ENCODE assay signal across 27 cellular contexts in the genomic region with DNA sequence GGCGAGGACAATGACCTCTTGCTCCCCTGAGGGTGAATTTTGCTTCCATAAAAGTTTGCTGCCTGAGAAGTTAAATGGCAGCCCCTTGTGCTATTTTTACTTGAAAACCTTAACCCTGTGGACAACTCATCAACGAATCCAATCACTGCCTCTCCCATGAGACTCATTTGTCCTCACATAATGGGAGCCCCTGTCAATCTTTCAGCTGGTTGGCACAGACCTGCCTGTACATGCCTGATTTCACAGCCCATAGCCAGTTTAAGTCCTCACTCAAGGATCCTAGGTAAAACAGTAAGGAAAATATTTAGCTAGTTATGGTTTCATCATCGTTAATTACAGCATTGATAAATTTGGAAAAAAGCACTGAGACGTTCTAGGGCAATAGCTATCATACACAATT.
DNase-seq lines count a peak whose midpoint lies in the region; ATAC-seq, FAIRE-seq and TF ChIP-seq lines count a peak whose summit lies in the region.
"Had no signal": no experiment of that assay in that cellular context is flagged by ENCODE, and none has a peak within 500 bp of the region (broad histone marks: within the 10 kb centered on the region; RNA-seq: fewer than 3 reads in every experiment).

No MANE protein-coding gene starts in this region.

- peak overlapping the region; percentile 50 for H2AFZ ChIP-seq in neural progenitor cell (replicated peaks)
- H2AFZ ChIP-seq: parathyroid adenoma had no signal

- no peak overlapping the region for H3K4me2 ChIP-seq in neural progenitor cell

- TF ChIP-seq CTCF in neural progenitor cell (IDR thresholded peaks at IDR 0.05) (no peak), transverse colon (IDR thresholded peaks at IDR 0.05) (no peak), D721Med (IDR thresholded peaks at IDR 0.05; ENCODE audit: insufficient read depth, missing control alignments) (no peak)

- H3K27me3 ChIP-seq in neural progenitor cell (no peaks in the 10 kb centered on the region), transverse colon (no peaks in the 10 kb centered on the region)
- H3K27me3 ChIP-seq: suprapubic skin had no signal

- no peaks in the 10 kb centered on the region for H3K79me2 ChIP-seq in neural progenitor cell (ENCODE audit: low read depth)
- H3K79me2 ChIP-seq: parathyroid adenoma had no signal

- no peak for TF ChIP-seq EP300 in transverse colon (IDR thresholded peaks at IDR 0.05; ENCODE audit: low read depth)

- H3K27ac ChIP-seq in neural progenitor cell (no peak overlapping the region), transverse colon (no peak overlapping the region)
- H3K27ac ChIP-seq: parathyroid adenoma, suprapubic skin had no signal

- H3K9ac ChIP-seq in neural progenitor cell: no peak overlapping the region
- H3K9ac ChIP-seq: parathyroid adenoma had no signal

- no peaks in the 10 kb centered on the region for H3K36me3 Mint-ChIP-seq in neural progenitor cell
- H3K36me3 Mint-ChIP-seq: activated naive CD4-positive, alpha-beta T cell treated with anti-CD3 and anti-CD28 coated beads, Interleukin-2, amount 10 ng/mL, durations not matched to agents 7 days and 5 days; CD8-positive, alpha-beta T cell; stimulated activated memory B cell treated with anti-CD40 and anti-IgM and Interleukin-4, amounts not matched to agents 10 μg/mL and 1 μg/mL and 100 μg/mL, for 72 hours had no signal

- H3K4me3 ChIP-seq in neural progenitor cell (no peak overlapping the region), transverse colon (no peak overlapping the region)
- H3K4me3 ChIP-seq: mucosa of descending colon, suprapubic skin had no signal

- H3K9me3 ChIP-seq in neural progenitor cell (ENCODE audit: low read depth) (no peaks in the 10 kb centered on the region), transverse colon (no peaks in the 10 kb centered on the region)
- H3K9me3 ChIP-seq: mucosa of descending colon, suprapubic skin had no signal

- no peaks in the 10 kb centered on the region for H4K20me1 ChIP-seq in neural progenitor cell (ENCODE audit: low read depth)

- 77 to 79% methylated on average over 3 to 4 of the region's 4 CpGs for WGBS in transverse colon (ENCODE audit: low coverage in 1 of 2), 2 donors

- H3K4me3 Mint-ChIP-seq in neural progenitor cell: no peak overlapping the region
- H3K4me3 Mint-ChIP-seq: activated naive CD4-positive, alpha-beta T cell treated with anti-CD3 and anti-CD28 coated beads, Interleukin-2, amount 10 ng/mL, durations not matched to agents 7 days and 5 days; CD8-positive, alpha-beta T cell; nephron; stimulated activated memory B cell treated with anti-CD40 and anti-IgM and Interleukin-4, amounts not matched to agents 10 μg/mL and 1 μg/mL and 100 μg/mL, for 72 hours had no signal

- H3K27ac Mint-ChIP-seq in neural progenitor cell: no peak overlapping the region
- H3K27ac Mint-ChIP-seq: activated naive CD4-positive, alpha-beta T cell treated with anti-CD3 and anti-CD28 coated beads, Interleukin-2, amount 10 ng/mL, durations not matched to agents 7 days and 5 days; CD8-positive, alpha-beta T cell; nephron; stimulated activated memory B cell treated with anti-CD40 and anti-IgM and Interleukin-4, amounts not matched to agents 10 μg/mL and 1 μg/mL and 100 μg/mL, for 72 hours had no signal

- no peaks in the 10 kb centered on the region for H3F3A ChIP-seq in neural progenitor cell (ENCODE audit: low read depth)

- no peaks in the 10 kb centered on the region for H3K27me3 Mint-ChIP-seq in neural progenitor cell (ENCODE audit: insufficient read depth, low read depth)
- H3K27me3 Mint-ChIP-seq: activated naive CD4-positive, alpha-beta T cell treated with anti-CD3 and anti-CD28 coated beads, Interleukin-2, amount 10 ng/mL, durations not matched to agents 7 days and 5 days; stimulated activated memory B cell treated with anti-CD40 and anti-IgM and Interleukin-4, amounts not matched to agents 10 μg/mL and 1 μg/mL and 100 μg/mL, for 72 hours had no signal

- no peaks in the 10 kb centered on the region for H3K4me1 Mint-ChIP-seq in neural progenitor cell
- H3K4me1 Mint-ChIP-seq: activated naive CD4-positive, alpha-beta T cell treated with anti-CD3 and anti-CD28 coated beads, Interleukin-2, amount 10 ng/mL, durations not matched to agents 7 days and 5 days; stimulated activated memory B cell treated with anti-CD40 and anti-IgM and Interleukin-4, amounts not matched to agents 10 μg/mL and 1 μg/mL and 100 μg/mL, for 72 hours had no signal

- H3K36me3 ChIP-seq in neural progenitor cell (no peaks in the 10 kb centered on the region), transverse colon (no peaks in the 10 kb centered on the region)
- H3K36me3 ChIP-seq: suprapubic skin had no signal

- intact Hi-C loops in transverse colon (cut with DNase I; ENCODE audit: low total_unique reads): no loop called here
- intact Hi-C loops in sciatic nerve (cut with DNase I): no loop called here

- no peak for FAIRE-seq in D721Med (lab: Jason Lieb, UNC)
- FAIRE-seq: A204.1, endometrium, GM12892, kidney, urothelium cell line had no signal

- H3K9me3 Mint-ChIP-seq in neural progenitor cell: no peaks in the 10 kb centered on the region
- H3K9me3 Mint-ChIP-seq: activated naive CD4-positive, alpha-beta T cell treated with anti-CD3 and anti-CD28 coated beads, Interleukin-2, amount 10 ng/mL, durations not matched to agents 7 days and 5 days; CD8-positive, alpha-beta T cell; nephron; stimulated activated memory B cell treated with anti-CD40 and anti-IgM and Interleukin-4, amounts not matched to agents 10 μg/mL and 1 μg/mL and 100 μg/mL, for 72 hours had no signal

- DNase-seq in NCI-H2107 treated with DMSO at 0.1 percent for 48 hours (lab: John Stamatoyannopoulos, UW; ENCODE audit: unreplicated experiment) (peak; percentile 57), NCI-H2107 (lab: John Stamatoyannopoulos, UW) (no peak), NCI-H146 treated with DMSO at 0.1 percent for 48 hours (lab: John Stamatoyannopoulos, UW; ENCODE audit: unreplicated experiment) (peak; percentile 67), NCI-H748 treated with DMSO at 0.1 percent for 48 hours (lab: John Stamatoyannopoulos, UW) (peak; percentile 48), neural progenitor cell (ENCODE audit: low spot score) (no peak), transverse colon (no peak), sciatic nerve (ENCODE audit: low spot score) (no peak), D721Med (ENCODE audit: insufficient read length, low spot score) (no peak)
- DNase-seq: activated CD4-positive, alpha-beta T cell treated with anti-CD3 and anti-CD28 coated beads for 4 hours; activated naive CD4-positive, alpha-beta T cell treated with anti-CD3 and anti-CD28 coated beads, Interleukin-2, amount 10 ng/mL, durations not matched to agents 7 days and 5 days; activated T-cell treated with anti-CD3 and anti-CD28 coated beads, Interleukin-2, amount 50 U/mL, for 48 hours; caudate nucleus; CD8-positive, alpha-beta T cell; dermis blood vessel endothelial cell; kidney; mucosa of descending colon; NCI-H82; right cardiac atrium; stimulated activated CD4-positive, alpha-beta T cell treated with anti-CD3 and anti-CD28 coated beads, Interleukin-4, amount 100 ng/mL, for 1 hour had no signal

- no peaks in the 10 kb centered on the region for H3K4me1 ChIP-seq in neural progenitor cell
- no peaks in the 10 kb centered on the region for H3K4me1 ChIP-seq in transverse colon
- H3K4me1 ChIP-seq: parathyroid adenoma, suprapubic skin had no signal

- no peak for TF ChIP-seq POLR2A in transverse colon (IDR thresholded peaks at IDR 0.05)

- in situ Hi-C loops in transverse colon (cut with MboI; ENCODE audit: low pct_ligation_motif_present in 1 of 4, low pct_unique_long_range_greater_than_20kb in 1 of 4, low sequenced_read_pairs in 3 of 4): no loop called here

- no peak for ATAC-seq in sciatic nerve
- ATAC-seq: CD8-positive, alpha-beta T cell; mucosa of descending colon; right cardiac atrium; stimulated activated memory B cell treated with anti-CD40 and anti-IgM and Interleukin-4, amounts not matched to agents 10 μg/mL and 1 μg/mL and 100 μg/mL, for 72 hours had no signal

Comparison
In these comparisons a context has a peak if more than half of its experiments do, and no peak if none do; other contexts are left out.
1. DNase-seq: peak in NCI-H2107 treated with DMSO at 0.1 percent for 48 hours (single experiment), NCI-H146 treated with DMSO at 0.1 percent for 48 hours (single experiment) and NCI-H748 treated with DMSO at 0.1 percent for 48 hours (single experiment); none in NCI-H2107 (single experiment), neural progenitor cell (single experiment), transverse colon (single experiment), sciatic nerve (single experiment) and D721Med (single experiment).